ENCODE assay signal across 10 cellular contexts in genomic region chr17:7259555-7259889, GRCh38. TPM values are rescaled to one million over a fixed set of nuclear protein-coding genes. Genes with fewer than 3 reads are reported as not detected.
A peak's percentile ranks its signal among the peaks of the same experiment; 100 is the strongest.
DNase-seq lines count a peak whose midpoint lies in the region; ATAC-seq and TF ChIP-seq lines count a peak whose summit lies in the region.
"Had no signal": no experiment of that assay in that cellular context is flagged by ENCODE, and none has a peak within 500 bp of the region (broad histone marks: within the 10 kb centered on the region; RNA-seq: fewer than 3 reads in every experiment).

No MANE protein-coding gene starts in this region.

- TF ChIP-seq CTCF in activated CD8-positive, alpha-beta T cell treated with anti-CD3 and anti-CD28 coated beads for 36 hours (IDR thresholded peaks at IDR 0.05) = no peak

- no peaks in the 10 kb centered on the region for H3K9me3 Mint-ChIP-seq in activated CD8-positive, alpha-beta T cell treated with anti-CD3 and anti-CD28 coated beads for 36 hours
- H3K9me3 Mint-ChIP-seq in activated CD8-positive, alpha-beta T cell treated with anti-CD3 and anti-CD28 coated beads, Interleukin-2, amount 10 ng/mL, durations not matched to agents 7 days and 5 days (ENCODE audit: insufficient read depth) = no peaks in the 10 kb centered on the region
- no peaks in the 10 kb centered on the region for H3K9me3 Mint-ChIP-seq in immature natural killer cell
- no peaks in the 10 kb centered on the region for H3K9me3 Mint-ChIP-seq in stimulated activated naive B cell treated with anti-CD40 and anti-IgM and Interleukin-4, amounts not matched to agents 10 μg/mL and 1 μg/mL and 100 μg/mL, for 72 hours

- DNase-seq in activated CD8-positive, alpha-beta T cell treated with anti-CD3 and anti-CD28 coated beads for 36 hours = no peak
- no peak for DNase-seq in activated CD8-positive, alpha-beta T cell treated with anti-CD3 and anti-CD28 coated beads, Interleukin-2, amount 10 ng/mL, durations not matched to agents 7 days and 5 days
- DNase-seq in immature natural killer cell (no peak), superior temporal gyrus (ENCODE audit: extremely low spot score) (no peak)
- no peak for DNase-seq in stimulated activated naive B cell treated with anti-CD40 and anti-IgM and Interleukin-4, amounts not matched to agents 10 μg/mL and 1 μg/mL and 100 μg/mL, for 72 hours
- DNase-seq: activated T-cell treated with anti-CD3 and anti-CD28 coated beads, Interleukin-2, amount 50 U/mL, for 1 hour; COR-L47; NCI-H524; occipital lobe had no signal

- H3K4me1 Mint-ChIP-seq in activated CD8-positive, alpha-beta T cell treated with anti-CD3 and anti-CD28 coated beads for 36 hours (ENCODE audit: low read depth) = peaks cover 40% of the 10 kb centered on the region
- H3K4me1 Mint-ChIP-seq in activated CD8-positive, alpha-beta T cell treated with anti-CD3 and anti-CD28 coated beads, Interleukin-2, amount 10 ng/mL, durations not matched to agents 7 days and 5 days (ENCODE audit: low read depth) = peaks cover 37% of the 10 kb centered on the region
- peaks cover 17 to 29% of the 10 kb centered on the region in 2 donors for H3K4me1 Mint-ChIP-seq in immature natural killer cell
- H3K4me1 Mint-ChIP-seq in stimulated activated naive B cell treated with anti-CD40 and anti-IgM and Interleukin-4, amounts not matched to agents 10 μg/mL and 1 μg/mL and 100 μg/mL, for 72 hours = peaks cover 18 to 40% of the 10 kb centered on the region in 2 donors

- peaks cover 31% of the 10 kb centered on the region for H3K36me3 Mint-ChIP-seq in activated CD8-positive, alpha-beta T cell treated with anti-CD3 and anti-CD28 coated beads for 36 hours (ENCODE audit: low read depth)
- H3K36me3 Mint-ChIP-seq in activated CD8-positive, alpha-beta T cell treated with anti-CD3 and anti-CD28 coated beads, Interleukin-2, amount 10 ng/mL, durations not matched to agents 7 days and 5 days (ENCODE audit: low read depth) = peaks cover 25% of the 10 kb centered on the region
- H3K36me3 Mint-ChIP-seq in immature natural killer cell = peaks cover 4 to 22% (median 13%) of the 10 kb centered on the region in 3 donors
- peaks cover 25% of the 10 kb centered on the region in 2 donors for H3K36me3 Mint-ChIP-seq in stimulated activated naive B cell treated with anti-CD40 and anti-IgM and Interleukin-4, amounts not matched to agents 10 μg/mL and 1 μg/mL and 100 μg/mL, for 72 hours

- intact Hi-C loops in activated CD8-positive, alpha-beta T cell treated with anti-CD3 and anti-CD28 coated beads for 36 hours (cut with micrococcal nuclease) = no loop called here

- no peak for ATAC-seq in activated CD8-positive, alpha-beta T cell treated with anti-CD3 and anti-CD28 coated beads for 36 hours
- no peak for ATAC-seq in activated CD8-positive, alpha-beta T cell treated with anti-CD3 and anti-CD28 coated beads, Interleukin-2, amount 10 ng/mL, durations not matched to agents 7 days and 5 days
- no peak for ATAC-seq in stimulated activated naive B cell treated with anti-CD40 and anti-IgM and Interleukin-4, amounts not matched to agents 10 μg/mL and 1 μg/mL and 100 μg/mL, for 72 hours (replicated peaks)
- ATAC-seq in GM18520 (IDR thresholded peaks at IDR 0.05; ENCODE audit: unreplicated experiment) = no peak

- peak overlapping the region; percentile 68 for H3K27ac Mint-ChIP-seq in activated CD8-positive, alpha-beta T cell treated with anti-CD3 and anti-CD28 coated beads for 36 hours
- H3K27ac Mint-ChIP-seq in activated CD8-positive, alpha-beta T cell treated with anti-CD3 and anti-CD28 coated beads, Interleukin-2, amount 10 ng/mL, durations not matched to agents 7 days and 5 days = no peak overlapping the region
- H3K27ac Mint-ChIP-seq in immature natural killer cell = no peak overlapping the region
- H3K27ac Mint-ChIP-seq in stimulated activated naive B cell treated with anti-CD40 and anti-IgM and Interleukin-4, amounts not matched to agents 10 μg/mL and 1 μg/mL and 100 μg/mL, for 72 hours = peak overlapping the region; percentile 7

- H3K27me3 Mint-ChIP-seq in activated CD8-positive, alpha-beta T cell treated with anti-CD3 and anti-CD28 coated beads for 36 hours = peaks cover 18% of the 10 kb centered on the region
- peaks cover 23% of the 10 kb centered on the region for H3K27me3 Mint-ChIP-seq in activated CD8-positive, alpha-beta T cell treated with anti-CD3 and anti-CD28 coated beads, Interleukin-2, amount 10 ng/mL, durations not matched to agents 7 days and 5 days (ENCODE audit: low read depth)
- peaks cover 6 to 19% (median 13%) of the 10 kb centered on the region in 3 donors for H3K27me3 Mint-ChIP-seq in immature natural killer cell (ENCODE audit: low read depth in 3 of 3)
- H3K27me3 Mint-ChIP-seq in stimulated activated naive B cell treated with anti-CD40 and anti-IgM and Interleukin-4, amounts not matched to agents 10 μg/mL and 1 μg/mL and 100 μg/mL, for 72 hours = peaks cover 15 to 25% of the 10 kb centered on the region in 2 donors

- CTCF ChIA-PET in activated CD8-positive, alpha-beta T cell treated with anti-CD3 and anti-CD28 coated beads for 36 hours (lab: Charles Lee) = interaction anchor here (0.7 to 1.1 kb wide), 2 partner anchors 37 to 39 kb away, joined by 4 to 5 read pairs; no protein-coding TSS in a partner anchor
- CTCF ChIA-PET in activated CD8-positive, alpha-beta T cell treated with anti-CD3 and anti-CD28 coated beads, Interleukin-2, amount 10 ng/mL, durations not matched to agents 7 days and 5 days (lab: Charles Lee) = interaction anchor here (1.3 kb wide), 1 partner anchor 37 kb away, joined by 4 read pairs; no protein-coding TSS in a partner anchor

- POLR2A ChIA-PET in activated CD8-positive, alpha-beta T cell treated with anti-CD3 and anti-CD28 coated beads for 36 hours (lab: Charles Lee) = interaction anchor here (0.6 to 1.7 kb wide), 5 partner anchors 8 to 40 kb away, joined by 3 to 6 read pairs (median 4); partner anchors contain the start of genes CTDNEP1 and DLG4
- POLR2A ChIA-PET in activated CD8-positive, alpha-beta T cell treated with anti-CD3 and anti-CD28 coated beads, Interleukin-2, amount 10 ng/mL, durations not matched to agents 7 days and 5 days (lab: Charles Lee) = no interaction called here

- H3K4me3 Mint-ChIP-seq in activated CD8-positive, alpha-beta T cell treated with anti-CD3 and anti-CD28 coated beads for 36 hours = no peak overlapping the region
- H3K4me3 Mint-ChIP-seq in activated CD8-positive, alpha-beta T cell treated with anti-CD3 and anti-CD28 coated beads, Interleukin-2, amount 10 ng/mL, durations not matched to agents 7 days and 5 days = no peak overlapping the region
- peak overlapping the region in 4 of 5 donors; percentile 7 to 42 (median 14) for H3K4me3 Mint-ChIP-seq in immature natural killer cell
- H3K4me3 Mint-ChIP-seq in stimulated activated naive B cell treated with anti-CD40 and anti-IgM and Interleukin-4, amounts not matched to agents 10 μg/mL and 1 μg/mL and 100 μg/mL, for 72 hours = no peak overlapping the region

RNA-seq across cellular contexts. Expression of gene CLDN7, which starts 2.8 kb away (rescaled TPM):
- total RNA-seq in activated CD8-positive, alpha-beta T cell treated with anti-CD3 and anti-CD28 coated beads for 36 hours = 1 to 10 TPM; 1.5 to 1.7 TPM
- total RNA-seq in activated CD8-positive, alpha-beta T cell treated with anti-CD3 and anti-CD28 coated beads, Interleukin-2, amount 10 ng/mL, durations not matched to agents 7 days and 5 days = 1 to 10 TPM; 1.1 to 1.3 TPM
- polyA plus RNA-seq in immature natural killer cell = 1 to 10 TPM; 2.5 to 8.7 (median 3.7) TPM

RNA-seq across cellular contexts. Expression of gene ELP5, which starts 7.5 kb away (rescaled TPM):
- 10 to 100 TPM; 80.2 to 85.4 TPM for total RNA-seq in activated CD8-positive, alpha-beta T cell treated with anti-CD3 and anti-CD28 coated beads for 36 hours
- total RNA-seq in activated CD8-positive, alpha-beta T cell treated with anti-CD3 and anti-CD28 coated beads, Interleukin-2, amount 10 ng/mL, durations not matched to agents 7 days and 5 days = 10 to 100 TPM; 63.5 to 66.1 TPM
- 100 to 1,000 TPM in 1 of 3 donors, 10 to 100 TPM in 2; 65.0 to 108 (median 89.0) TPM for polyA plus RNA-seq in immature natural killer cell

RNA-seq across cellular contexts. Expression of gene CTDNEP1, which starts 8.0 kb away (rescaled TPM):
- 100 to 1,000 TPM; 159 to 160 TPM for total RNA-seq in activated CD8-positive, alpha-beta T cell treated with anti-CD3 and anti-CD28 coated beads for 36 hours
- total RNA-seq in activated CD8-positive, alpha-beta T cell treated with anti-CD3 and anti-CD28 coated beads, Interleukin-2, amount 10 ng/mL, durations not matched to agents 7 days and 5 days = 100 to 1,000 TPM; 171 to 186 TPM
- 10 to 100 TPM; 33.2 to 61.1 (median 57.8) TPM for polyA plus RNA-seq in immature natural killer cell

RNA-seq across cellular contexts. Expression of gene GABARAP, which starts 17.3 kb away (rescaled TPM):
- total RNA-seq in activated CD8-positive, alpha-beta T cell treated with anti-CD3 and anti-CD28 coated beads for 36 hours = 100 to 1,000 TPM; 104 to 118 TPM
- total RNA-seq in activated CD8-positive, alpha-beta T cell treated with anti-CD3 and anti-CD28 coated beads, Interleukin-2, amount 10 ng/mL, durations not matched to agents 7 days and 5 days = 100 to 1,000 TPM; 203 to 227 TPM
- polyA plus RNA-seq in immature natural killer cell = 100 to 1,000 TPM; 764 to 982 (median 905) TPM

RNA-seq across cellular contexts. Expression of gene PHF23, which starts 20.3 kb away (rescaled TPM):
- 10 to 100 TPM; 17.8 to 24.4 TPM for total RNA-seq in activated CD8-positive, alpha-beta T cell treated with anti-CD3 and anti-CD28 coated beads for 36 hours
- 10 to 100 TPM; 53.6 to 57.9 TPM for total RNA-seq in activated CD8-positive, alpha-beta T cell treated with anti-CD3 and anti-CD28 coated beads, Interleukin-2, amount 10 ng/mL, durations not matched to agents 7 days and 5 days
- polyA plus RNA-seq in immature natural killer cell = 10 to 100 TPM; 11.9 to 41.4 (median 17.7) TPM

Comparison
In these comparisons a context has a peak if more than half of its experiments do, and no peak if none do; other contexts are left out.
1. H3K27ac Mint-ChIP-seq: peak in activated CD8-positive, alpha-beta T cell treated with anti-CD3 and anti-CD28 coated beads for 36 hours (single experiment) and stimulated activated naive B cell treated with anti-CD40 and anti-IgM and Interleukin-4, amounts not matched to agents 10 μg/mL and 1 μg/mL and 100 μg/mL, for 72 hours (single experiment); none in activated CD8-positive, alpha-beta T cell treated with anti-CD3 and anti-CD28 coated beads, Interleukin-2, amount 10 ng/mL, durations not matched to agents 7 days and 5 days (single experiment) and immature natural killer cell (0 of 6).
2. H3K4me3 Mint-ChIP-seq: peak in immature natural killer cell (4 of 5); none in activated CD8-positive, alpha-beta T cell treated with anti-CD3 and anti-CD28 coated beads for 36 hours (single experiment), activated CD8-positive, alpha-beta T cell treated with anti-CD3 and anti-CD28 coated beads, Interleukin-2, amount 10 ng/mL, durations not matched to agents 7 days and 5 days (single experiment) and stimulated activated naive B cell treated with anti-CD40 and anti-IgM and Interleukin-4, amounts not matched to agents 10 μg/mL and 1 μg/mL and 100 μg/mL, for 72 hours (0 of 2).